In genomic region chr16:67546761-67547422, GRCh38 we compare ENCODE assay signal across 8 cellular contexts. TPM values are rescaled to one million over a fixed set of nuclear protein-coding genes. Genes with fewer than 3 reads are reported as not detected.
DNase-seq lines count a peak whose midpoint lies in the region; TF ChIP-seq lines count a peak whose summit lies in the region.

No MANE protein-coding gene starts in this region.

- TF ChIP-seq CTCF in WI38 (IDR thresholded peaks at IDR 0.05; ENCODE audit: low read depth, low read length) (peak; percentile 74), cardiac fibroblast (IDR thresholded peaks at IDR 0.05; ENCODE audit: low read depth, low read length) (peak; percentile 95), kidney epithelial cell (IDR thresholded peaks at IDR 0.05; ENCODE audit: insufficient read depth, low read length, poor library complexity, severe bottlenecking) (peak; percentile 98)

- no peaks in the 10 kb centered on the region for H3K27me3 ChIP-seq in kidney epithelial cell (ENCODE audit: control insufficient read depth, insufficient read depth, low read length)

- H3K4me3 ChIP-seq in WI38 (ENCODE audit: low read depth, low read length) = no peak overlapping the region
- H3K4me3 ChIP-seq in cardiac fibroblast (replicated peaks in 1 of 2; ENCODE audit: low read depth in 2 of 2, low read length in 2 of 2) = no peak overlapping the region
- H3K4me3 ChIP-seq in kidney epithelial cell (ENCODE audit: low read depth, low read length) = no peak overlapping the region

- DNase-seq in NCI-H748 (lab: John Stamatoyannopoulos, UW; ENCODE audit: unreplicated experiment) = peak; percentile 59
- DNase-seq in NCI-H748 treated with DMSO at 0.1 percent for 48 hours (lab: John Stamatoyannopoulos, UW) = no peak
- DNase-seq in LoVo (ENCODE audit: low spot score) = peak; percentile 53
- peak; percentile 66 to 82 for DNase-seq in cardiac fibroblast (ENCODE audit: low read depth in 2 of 2)
- DNase-seq in kidney epithelial cell (ENCODE audit: low read depth) = no peak
- DNase-seq in stimulated activated CD4-positive, alpha-beta T cell treated with anti-CD3 and anti-CD28 coated beads, Interleukin-1b, Interleukin-23, amount 100 ng/mL, for 48 hours = peak; percentile 67
- DNase-seq in A172 (ENCODE audit: low spot score) = no peak

- H3K36me3 ChIP-seq in kidney epithelial cell (ENCODE audit: control insufficient read depth, insufficient read depth, low read length) = peaks cover 5% of the 10 kb centered on the region

RNA-seq across cellular contexts. Expression of gene CTCF, which starts 15.4 kb away (rescaled TPM):
- 40.7 and 45.0 TPM in 2 replicates for total RNA-seq in kidney epithelial cell
- 29.7 and 30.3 TPM in 2 replicates for total RNA-seq in A172 (2014; rRNA removed; shearing (Covaris generic))

RNA-seq across cellular contexts. Expression of gene RIPOR1, which starts 18.3 kb away (rescaled TPM):
- 72.1 and 91.0 TPM in 2 replicates for total RNA-seq in kidney epithelial cell
- 21.6 and 31.6 TPM in 2 replicates for total RNA-seq in A172 (2014; rRNA removed; shearing (Covaris generic))

Comparison
In these comparisons a context has a peak if more than half of its experiments do, and no peak if none do; other contexts are left out.
1. DNase-seq: peak in NCI-H748 (single experiment), LoVo (single experiment), cardiac fibroblast (2 of 2) and stimulated activated CD4-positive, alpha-beta T cell treated with anti-CD3 and anti-CD28 coated beads, Interleukin-1b, Interleukin-23, amount 100 ng/mL, for 48 hours (single experiment); none in NCI-H748 treated with DMSO at 0.1 percent for 48 hours (single experiment), kidney epithelial cell (single experiment) and A172 (single experiment).
2. Peak in every context shown above with its lines, with median percentiles within 50 percentile points of each other: CTCF ChIP-seq.